Comparison of ENCODE assay signal across 15 cellular contexts in the genomic region with DNA sequence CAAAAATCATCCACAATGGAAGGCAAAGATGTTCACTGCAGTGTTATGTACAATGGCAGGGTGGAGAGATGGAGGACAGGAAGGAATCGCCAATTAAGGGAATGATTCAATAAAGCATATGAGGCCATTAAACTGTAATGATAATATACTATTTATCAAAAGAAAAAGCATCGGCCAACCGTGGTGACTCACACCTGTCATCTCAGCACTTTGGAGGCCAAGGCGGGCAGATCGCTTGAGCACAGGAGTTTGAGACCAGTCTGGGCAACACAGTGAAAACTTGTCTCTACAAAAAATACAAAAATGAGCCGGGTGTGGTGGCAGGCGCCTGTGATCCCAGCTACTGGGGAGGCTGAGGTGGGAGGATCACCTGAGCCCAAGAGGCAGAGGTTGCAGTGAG.
DNase-seq lines count a peak whose midpoint lies in the region; ATAC-seq and TF ChIP-seq lines count a peak whose summit lies in the region.
"Had no signal": no experiment of that assay in that cellular context is flagged by ENCODE, and none has a peak within 500 bp of the region (broad histone marks: within the 10 kb centered on the region; RNA-seq: fewer than 3 reads in every experiment).

No MANE protein-coding gene starts in this region.

- CTCF ChIA-PET in HEK293 (lab: Yijun Ruan, JAX) = no interaction called here

- TF ChIP-seq CTCF in HEK293 (tag by site-specific recombination; IDR thresholded peaks at IDR 0.05) = no peak

- H3K27me3 Mint-ChIP-seq in naive thymus-derived CD8-positive, alpha-beta T cell = no peaks in the 10 kb centered on the region

- no peak overlapping the region for H3K4me3 Mint-ChIP-seq in naive thymus-derived CD8-positive, alpha-beta T cell

- ATAC-seq in naive thymus-derived CD8-positive, alpha-beta T cell = no peak
- ATAC-seq in GM19397 (IDR thresholded peaks at IDR 0.05; ENCODE audit: unreplicated experiment) = no peak
- ATAC-seq: Right ventricle myocardium inferior had no signal

- H3K4me1 Mint-ChIP-seq in naive thymus-derived CD8-positive, alpha-beta T cell = peaks cover 40 to 83% (median 66%) of the 10 kb centered on the region in 4 donors

- no peaks in the 10 kb centered on the region for H3K4me1 ChIP-seq in HEK293 (ENCODE audit: control insufficient read depth, insufficient read depth, low read length)

- no peaks in the 10 kb centered on the region for H3K9me3 ChIP-seq in HEK293 (ENCODE audit: control insufficient read depth, insufficient read depth, low read depth, low read length)
- H3K9me3 ChIP-seq in MG63 = no peaks in the 10 kb centered on the region
- H3K9me3 ChIP-seq: BLaER1, SK-N-SH had no signal

- H3K27me3 ChIP-seq in MG63 = no peaks in the 10 kb centered on the region
- H3K27me3 ChIP-seq: BLaER1 had no signal

- POLR2A ChIA-PET in HEK293 (lab: Yijun Ruan, JAX) = no interaction called here
- POLR2A ChIA-PET in naive thymus-derived CD8-positive, alpha-beta T cell (lab: Charles Lee) = interaction anchor here (0.7 kb wide), 1 partner anchor 25 kb away, joined by 4 read pairs; no protein-coding TSS in a partner anchor

- H3K4me3 ChIP-seq in HEK293 (ENCODE audit: low read depth, low read length) = no peak overlapping the region
- H3K4me3 ChIP-seq in MG63 = no peak overlapping the region
- H3K4me3 ChIP-seq: BLaER1 had no signal

- peak overlapping the region in 7 of 10 donors; percentile 3 to 88 (median 33) for H3K27ac Mint-ChIP-seq in naive thymus-derived CD8-positive, alpha-beta T cell

- no peaks in the 10 kb centered on the region for H3K36me3 ChIP-seq in HEK293 (ENCODE audit: control insufficient read depth in 2 of 2, insufficient read depth in 1 of 2, low read length in 2 of 2)
- H3K36me3 ChIP-seq in MG63 = no peaks in the 10 kb centered on the region

- H3K27ac ChIP-seq in HEK293 (ENCODE audit: extremely low read depth, low read depth, low read length) = no peak overlapping the region
- H3K27ac ChIP-seq: BLaER1 had no signal

- H3K36me3 Mint-ChIP-seq in naive thymus-derived CD8-positive, alpha-beta T cell = peaks cover 0 to 12% (median 0%) of the 10 kb centered on the region in 3 donors

- no peaks in the 10 kb centered on the region for H3K9me3 Mint-ChIP-seq in naive thymus-derived CD8-positive, alpha-beta T cell

- DNase-seq in MG63 (peak; percentile 11), dermis blood vessel endothelial cell (peak; percentile 26), NOMO-1 treated with DMSO at 0.1 percent for 48 hours (lab: John Stamatoyannopoulos, UW; ENCODE audit: unreplicated experiment) (no peak), NCI-H526 (lab: John Stamatoyannopoulos, UW) (no peak)
- no peak for DNase-seq in naive thymus-derived CD8-positive, alpha-beta T cell
- DNase-seq: DMS153, HCEC 1CT, NCI-H1048, NCI-H2227 treated with DMSO at 0.1 percent for 48 hours, NCI-H526 treated with DMSO at 0.1 percent for 48 hours, SK-N-SH had no signal

TF ChIP-seq in HEK293, 187 proteins besides CTCF, POLR2A, EP300 and RAD21:
- TF ChIP-seq, protein P1, sequence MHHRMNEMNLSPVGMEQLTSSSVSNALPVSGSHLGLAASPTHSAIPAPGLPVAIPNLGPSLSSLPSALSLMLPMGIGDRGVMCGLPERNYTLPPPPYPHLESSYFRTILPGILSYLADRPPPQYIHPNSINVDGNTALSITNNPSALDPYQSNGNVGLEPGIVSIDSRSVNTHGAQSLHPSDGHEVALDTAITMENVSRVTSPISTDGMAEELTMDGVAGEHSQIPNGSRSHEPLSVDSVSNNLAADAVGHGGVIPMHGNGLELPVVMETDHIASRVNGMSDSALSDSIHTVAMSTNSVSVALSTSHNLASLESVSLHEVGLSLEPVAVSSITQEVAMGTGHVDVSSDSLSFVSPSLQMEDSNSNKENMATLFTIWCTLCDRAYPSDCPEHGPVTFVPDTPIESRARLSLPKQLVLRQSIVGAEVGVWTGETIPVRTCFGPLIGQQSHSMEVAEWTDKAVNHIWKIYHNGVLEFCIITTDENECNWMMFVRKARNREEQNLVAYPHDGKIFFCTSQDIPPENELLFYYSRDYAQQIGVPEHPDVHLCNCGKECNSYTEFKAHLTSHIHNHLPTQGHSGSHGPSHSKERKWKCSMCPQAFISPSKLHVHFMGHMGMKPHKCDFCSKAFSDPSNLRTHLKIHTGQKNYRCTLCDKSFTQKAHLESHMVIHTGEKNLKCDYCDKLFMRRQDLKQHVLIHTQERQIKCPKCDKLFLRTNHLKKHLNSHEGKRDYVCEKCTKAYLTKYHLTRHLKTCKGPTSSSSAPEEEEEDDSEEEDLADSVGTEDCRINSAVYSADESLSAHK (tag by site-specific recombination; IDR thresholded peaks at IDR 0.05) = no peak
- TF ChIP-seq TCF7L2 (IDR thresholded peaks at IDR 0.05; ENCODE audit: borderline replicate concordance, low read depth, low read length) (no peak), ZNF548 (tag by site-specific recombination; IDR thresholded peaks at IDR 0.05) (no peak), ZNF366 (tag by site-specific recombination; conservative IDR thresholded peaks at IDR 0.05) (0 out of 2 replicates have a peak, but pooled peaks have one; percentile 6), ZNF140 (tag by site-specific recombination; IDR thresholded peaks at IDR 0.05) (no peak), SP7 (tag by site-specific recombination; IDR thresholded peaks at IDR 0.05) (0 out of 2 replicates have a peak, but pooled peaks have one; percentile 15)
- TF ChIP-seq, protein P2, sequence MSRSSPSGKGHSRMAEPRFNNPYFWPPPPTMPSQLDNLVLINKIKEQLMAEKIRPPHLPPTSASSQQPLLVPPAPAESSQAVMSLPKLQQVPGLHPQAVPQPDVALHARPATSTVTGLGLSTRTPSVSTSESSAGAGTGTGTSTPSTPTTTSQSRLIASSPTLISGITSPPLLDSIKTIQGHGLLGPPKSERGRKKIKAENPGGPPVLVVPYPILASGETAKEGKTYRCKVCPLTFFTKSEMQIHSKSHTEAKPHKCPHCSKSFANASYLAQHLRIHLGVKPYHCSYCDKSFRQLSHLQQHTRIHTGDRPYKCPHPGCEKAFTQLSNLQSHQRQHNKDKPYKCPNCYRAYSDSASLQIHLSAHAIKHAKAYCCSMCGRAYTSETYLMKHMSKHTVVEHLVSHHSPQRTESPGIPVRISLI (tag by site-specific recombination; IDR thresholded peaks at IDR 0.05) = no peak
- TF ChIP-seq, protein P3, sequence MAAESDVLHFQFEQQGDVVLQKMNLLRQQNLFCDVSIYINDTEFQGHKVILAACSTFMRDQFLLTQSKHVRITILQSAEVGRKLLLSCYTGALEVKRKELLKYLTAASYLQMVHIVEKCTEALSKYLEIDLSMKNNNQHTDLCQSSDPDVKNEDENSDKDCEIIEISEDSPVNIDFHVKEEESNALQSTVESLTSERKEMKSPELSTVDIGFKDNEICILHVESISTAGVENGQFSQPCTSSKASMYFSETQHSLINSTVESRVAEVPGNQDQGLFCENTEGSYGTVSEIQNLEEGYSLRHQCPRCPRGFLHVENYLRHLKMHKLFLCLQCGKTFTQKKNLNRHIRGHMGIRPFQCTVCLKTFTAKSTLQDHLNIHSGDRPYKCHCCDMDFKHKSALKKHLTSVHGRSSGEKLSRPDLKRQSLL (tag by site-specific recombination; IDR thresholded peaks at IDR 0.05) = no peak

Comparison
In these comparisons a context has a peak if more than half of its experiments do, and no peak if none do; other contexts are left out.
1. DNase-seq: peak in MG63 (single experiment) and dermis blood vessel endothelial cell (single experiment); none in naive thymus-derived CD8-positive, alpha-beta T cell (0 of 10), NOMO-1 treated with DMSO at 0.1 percent for 48 hours (single experiment) and NCI-H526 (0 of 2).